In genomic region chr9:72753261-72753893, GRCh38 we compare ENCODE assay signal across 1 cellular context.
TF ChIP-seq lines count a peak whose summit lies in the region.

No MANE protein-coding gene starts in this region.

TF ChIP-seq in H1, 55 proteins besides CTCF, POLR2A, EP300 and RAD21 (continued from another document):
- TF ChIP-seq TBP (IDR thresholded peaks at IDR 0.05; ENCODE audit: low read depth, low read length), result no peak
- no peak for TF ChIP-seq EZH2 (IDR thresholded peaks at IDR 0.05; ENCODE audit: low read depth, low read length, severe bottlenecking)
- TF ChIP-seq SRF (IDR thresholded peaks at IDR 0.05; ENCODE audit: low read depth, low read length), result no peak
TF ChIP-seq in H1: peak in this region for 0.
